ENCODE assay signal across 1 cellular context in genomic region chr11:110305169-110306018, GRCh38.
TF ChIP-seq lines count a peak whose summit lies in the region.

No MANE protein-coding gene starts in this region.

TF ChIP-seq in A549, 52 proteins besides CTCF, POLR2A, EP300 and RAD21 (continued from another document):
- no peak for TF ChIP-seq ZSCAN20 (CRISPR knock-in tag; IDR thresholded peaks at IDR 0.05)
- TF ChIP-seq REST (IDR thresholded peaks at IDR 0.05) = no peak
- no peak for TF ChIP-seq PHF8 (IDR thresholded peaks at IDR 0.05; ENCODE audit: borderline replicate concordance, low read depth)
- TF ChIP-seq JUNB (IDR thresholded peaks at IDR 0.05) = peak; percentile 88
- no peak for TF ChIP-seq SREBF2 (IDR thresholded peaks at IDR 0.05)
- 0 out of 2 replicates have a peak, but pooled peaks have one; percentile 33 for TF ChIP-seq MAX (IDR thresholded peaks at IDR 0.05)
- TF ChIP-seq KDM1A (IDR thresholded peaks at IDR 0.05; ENCODE audit: low read depth) = no peak
- no peak for TF ChIP-seq RARB (CRISPR knock-in tag; IDR thresholded peaks at IDR 0.05)
- TF ChIP-seq GATA3 (IDR thresholded peaks at IDR 0.05; ENCODE audit: borderline replicate concordance) = peak; percentile 96
- no peak for TF ChIP-seq NPAS2 (CRISPR knock-in tag; IDR thresholded peaks at IDR 0.05; ENCODE audit: borderline replicate concordance)
- peak; percentile 71 to 81 for TF ChIP-seq CEBPB (IDR thresholded peaks at IDR 0.05)
- no peak; the same call in 1 of the 2 replicates for TF ChIP-seq FOSL2 (IDR thresholded peaks at IDR 0.05)
- peak; percentile 78 for TF ChIP-seq FOSL2 (CRISPR knock-in tag; IDR thresholded peaks at IDR 0.05)
- no peak for TF ChIP-seq HOXB5 (CRISPR knock-in tag; IDR thresholded peaks at IDR 0.05)
- TF ChIP-seq EHMT2 (IDR thresholded peaks at IDR 0.05; ENCODE audit: low read depth) = no peak
- TF ChIP-seq HOXA7 (CRISPR knock-in tag; IDR thresholded peaks at IDR 0.05) = no peak
- no peak for TF ChIP-seq NR3C1 (IDR thresholded peaks at IDR 0.05)
- TF ChIP-seq, protein P1, sequence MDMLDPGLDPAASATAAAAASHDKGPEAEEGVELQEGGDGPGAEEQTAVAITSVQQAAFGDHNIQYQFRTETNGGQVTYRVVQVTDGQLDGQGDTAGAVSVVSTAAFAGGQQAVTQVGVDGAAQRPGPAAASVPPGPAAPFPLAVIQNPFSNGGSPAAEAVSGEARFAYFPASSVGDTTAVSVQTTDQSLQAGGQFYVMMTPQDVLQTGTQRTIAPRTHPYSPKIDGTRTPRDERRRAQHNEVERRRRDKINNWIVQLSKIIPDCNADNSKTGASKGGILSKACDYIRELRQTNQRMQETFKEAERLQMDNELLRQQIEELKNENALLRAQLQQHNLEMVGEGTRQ (IDR thresholded peaks at IDR 0.05) = no peak
- TF ChIP-seq MYC (IDR thresholded peaks at IDR 0.05; ENCODE audit: borderline replicate concordance, low read length) = no peak
